10 cellular contexts compared by ENCODE assay signal in genomic region chr15:33675246-33675645, GRCh38.
DNase-seq lines count a peak whose midpoint lies in the region; ATAC-seq, FAIRE-seq and TF ChIP-seq lines count a peak whose summit lies in the region.
"Had no signal": no experiment of that assay in that cellular context is flagged by ENCODE, and none has a peak within 500 bp of the region (broad histone marks: within the 10 kb centered on the region; RNA-seq: fewer than 3 reads in every experiment).

No MANE protein-coding gene starts in this region.

- CTCF ChIA-PET in endothelial cell of umbilical vein (lab: Charles Lee), result interaction anchor here (2.8 kb wide), 1 partner anchor 25 kb away, joined by 10 read pairs; no protein-coding TSS in a partner anchor

- H3K4me1 ChIP-seq in endothelial cell of umbilical vein (ENCODE audit: control insufficient read depth, extremely low read depth, insufficient read depth, low read length) (no peaks in the 10 kb centered on the region), testis (no peaks in the 10 kb centered on the region)

- H3K36me3 Mint-ChIP-seq in mesothelial cell of epicardium, result no peaks in the 10 kb centered on the region
- H3K36me3 Mint-ChIP-seq: CD4-positive, CD25-positive, alpha-beta regulatory T cell had no signal

- H3K9ac ChIP-seq in endothelial cell of umbilical vein (replicated peaks; ENCODE audit: extremely low read depth, insufficient read depth, low read length), result no peak overlapping the region

- H3K9me1 ChIP-seq in endothelial cell of umbilical vein (replicated peaks; ENCODE audit: control insufficient read depth, extremely low read depth, insufficient read depth, low read length), result no peaks in the 10 kb centered on the region

- H2AFZ ChIP-seq in endothelial cell of umbilical vein (ENCODE audit: low read depth, low read length), result no peak overlapping the region

- TF ChIP-seq CTCF in endothelial cell of umbilical vein (IDR thresholded peaks at IDR 0.05; ENCODE audit: extremely low read depth in 1 of 2, insufficient read depth in 1 of 2, low read depth in 1 of 2, low read length in 2 of 2) (peak; percentile 15 to 16), testis (IDR thresholded peaks at IDR 0.05) (peak in 2 of 3 experiments; percentile 37 to 46), mesothelial cell of epicardium (IDR thresholded peaks at IDR 0.05; ENCODE audit: unreplicated experiment) (no peak)

- DNase-seq in SIG-M5 treated with dmso at 0.1 percent for 504 hours (lab: John Stamatoyannopoulos, UW; ENCODE audit: unreplicated experiment) (peak; percentile 14), SIG-M5 (lab: John Stamatoyannopoulos, UW) (no peak), NCI-H69 (lab: John Stamatoyannopoulos, UW) (peak; percentile 73), endothelial cell of umbilical vein (ENCODE audit: low read depth, low spot score) (peak; percentile 28), testis (peak; percentile 46), mesothelial cell of epicardium (ENCODE audit: low spot score in 2 of 2, unreplicated experiment in 2 of 2) (no peak)
- DNase-seq: T-helper 17 cell had no signal

- no peaks in the 10 kb centered on the region for H3K9me3 Mint-ChIP-seq in mesothelial cell of epicardium

- dilution Hi-C loops in endothelial cell of umbilical vein (cut with MboI; ENCODE audit: extremely low pct_ligation_motif_present, low sequenced_read_pairs), result no loop called here

- H3K4me3 Mint-ChIP-seq in mesothelial cell of epicardium, result no peak overlapping the region
- H3K4me3 Mint-ChIP-seq: CD4-positive, CD25-positive, alpha-beta regulatory T cell; T-helper 17 cell had no signal

- H3K36me3 ChIP-seq in endothelial cell of umbilical vein (ENCODE audit: control insufficient read depth in 2 of 2, extremely low read depth in 1 of 2, insufficient read depth in 2 of 2, low read length in 2 of 2) (no peaks in the 10 kb centered on the region), testis (ENCODE audit: low read depth, missing control alignments) (no peaks in the 10 kb centered on the region)

- 48 to 58% methylated on average over 4 of the region's 4 CpGs for WGBS in testis, 2 donors

- no peak overlapping the region for H3K4me2 ChIP-seq in endothelial cell of umbilical vein (ENCODE audit: insufficient read depth, low read length)

- no peak overlapping the region for H3K27ac ChIP-seq in endothelial cell of umbilical vein (ENCODE audit: insufficient read depth, low read depth, low read length)
- no peak overlapping the region for H3K27ac ChIP-seq in testis

- intact Hi-C loops in endothelial cell of umbilical vein (cut with micrococcal nuclease) (no loop called here), testis (cut with DNase I; ENCODE audit: low total_unique reads) (no loop called here)

- TF ChIP-seq POLR2A in endothelial cell of umbilical vein (IDR thresholded peaks at IDR 0.05; ENCODE audit: low read depth, low read length) (no peak), testis (IDR thresholded peaks at IDR 0.05) (no peak)

- no peak for ATAC-seq in GM21786 (IDR thresholded peaks at IDR 0.05; ENCODE audit: unreplicated experiment)
- ATAC-seq in HG02678 (IDR thresholded peaks at IDR 0.05; ENCODE audit: unreplicated experiment), result no peak
- ATAC-seq: T-helper 17 cell had no signal

- BruUV-seq in endothelial cell of umbilical vein (replicated peaks; lab: Mats Ljungman, UMichigan), result no TSS peak

- H3K4me3 ChIP-seq in endothelial cell of umbilical vein (replicated peaks in 1 of 3; ENCODE audit: insufficient read depth in 1 of 3, low read depth in 1 of 3, low read length in 3 of 3) (no peak overlapping the region), testis (no peak overlapping the region)

- H3K27ac Mint-ChIP-seq in mesothelial cell of epicardium, result no peak overlapping the region
- H3K27ac Mint-ChIP-seq: CD4-positive, CD25-positive, alpha-beta regulatory T cell; T-helper 17 cell had no signal

- no peaks in the 10 kb centered on the region for H3K79me2 ChIP-seq in endothelial cell of umbilical vein (ENCODE audit: control insufficient read depth, insufficient read depth, low read length)

- H3K4me1 Mint-ChIP-seq in mesothelial cell of epicardium, result peaks cover 13% of the 10 kb centered on the region
- H3K4me1 Mint-ChIP-seq: CD4-positive, CD25-positive, alpha-beta regulatory T cell had no signal

- peaks cover 7 to 9% of the 10 kb centered on the region in 2 experiments for H3K27me3 ChIP-seq in endothelial cell of umbilical vein (ENCODE audit: control insufficient read depth in 2 of 2, insufficient read depth in 2 of 2, low read length in 2 of 2)
- no peaks in the 10 kb centered on the region for H3K27me3 ChIP-seq in testis

- H3K27me3 Mint-ChIP-seq in mesothelial cell of epicardium (ENCODE audit: low read depth), result peaks cover 10% of the 10 kb centered on the region

- H4K20me1 ChIP-seq in endothelial cell of umbilical vein (replicated peaks; ENCODE audit: control insufficient read depth, extremely low read depth, insufficient read depth, low read length), result no peaks in the 10 kb centered on the region

- H3K9me3 ChIP-seq in endothelial cell of umbilical vein (replicated peaks; ENCODE audit: control insufficient read depth, insufficient read depth, low read length) (no peaks in the 10 kb centered on the region), testis (no peaks in the 10 kb centered on the region)

- POLR2A ChIA-PET in endothelial cell of umbilical vein (lab: Charles Lee), result no interaction called here

- peak; percentile 58 for FAIRE-seq in endothelial cell of umbilical vein (lab: Jason Lieb, UNC)

TF ChIP-seq in endothelial cell of umbilical vein, 7 proteins besides CTCF, POLR2A, EP300 and RAD21:
- TF ChIP-seq EZH2 (IDR thresholded peaks at IDR 0.05; ENCODE audit: borderline replicate concordance, low read depth, low read length, severe bottlenecking) (no peak), GATA2 (IDR thresholded peaks at IDR 0.05; ENCODE audit: insufficient read depth, insufficient read length, low read depth, low read length) (no peak), MYC (IDR thresholded peaks at IDR 0.05; ENCODE audit: low read depth, low read length) (no peak), JUN (IDR thresholded peaks at IDR 0.05; ENCODE audit: borderline replicate concordance, insufficient read depth, insufficient read length, low read depth) (no peak), POLR2AphosphoS5 (IDR thresholded peaks at IDR 0.05; ENCODE audit: insufficient read depth, low read depth, low read length) (no peak), FOS (IDR thresholded peaks at IDR 0.05; ENCODE audit: borderline replicate concordance, insufficient read depth, low read length) (no peak)
- TF ChIP-seq, protein P1, sequence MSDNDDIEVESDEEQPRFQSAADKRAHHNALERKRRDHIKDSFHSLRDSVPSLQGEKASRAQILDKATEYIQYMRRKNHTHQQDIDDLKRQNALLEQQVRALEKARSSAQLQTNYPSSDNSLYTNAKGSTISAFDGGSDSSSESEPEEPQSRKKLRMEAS (IDR thresholded peaks at IDR 0.05; ENCODE audit: insufficient read depth, insufficient read length), result no peak

Comparison
In these comparisons a context has a peak if more than half of its experiments do, and no peak if none do; other contexts are left out.
1. DNase-seq: peak in SIG-M5 treated with dmso at 0.1 percent for 504 hours (single experiment), NCI-H69 (single experiment), endothelial cell of umbilical vein (single experiment) and testis (single experiment); none in SIG-M5 (single experiment) and mesothelial cell of epicardium (0 of 2).